Comparison of ENCODE assay signal across 20 cellular contexts in the genomic region with DNA sequence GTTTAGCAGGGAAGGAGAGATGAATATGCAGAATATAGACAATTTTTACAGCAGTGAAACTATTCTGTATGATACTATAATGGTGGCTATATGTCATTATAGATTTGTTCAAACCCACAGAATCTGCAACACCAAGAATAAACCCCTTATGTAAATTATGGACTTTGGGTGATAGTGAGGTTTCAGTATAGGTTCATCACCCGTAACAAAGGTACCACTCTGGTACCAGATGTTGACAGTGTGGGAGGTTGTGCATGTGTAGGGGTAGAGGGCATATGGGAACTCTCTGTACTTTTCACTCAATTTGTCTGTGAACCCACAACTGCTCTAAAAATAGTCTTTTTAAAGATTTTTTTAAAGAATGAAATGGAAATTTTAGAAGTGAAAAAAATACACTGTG. TPM values are rescaled to one million over a fixed set of nuclear protein-coding genes. Genes with fewer than 3 reads are reported as not detected.
DNase-seq lines count a peak whose midpoint lies in the region; ATAC-seq and TF ChIP-seq lines count a peak whose summit lies in the region.
"Had no signal": no experiment of that assay in that cellular context is flagged by ENCODE, and none has a peak within 500 bp of the region (broad histone marks: within the 10 kb centered on the region; RNA-seq: fewer than 3 reads in every experiment).

No MANE protein-coding gene starts in this region.

- H3K27ac Mint-ChIP-seq in WTC11 = peak overlapping the region; percentile 95; the same call in 1 of the 2 replicates
- H3K27ac Mint-ChIP-seq: T-helper 17 cell had no signal

- H3K4me1 Mint-ChIP-seq in WTC11 = peaks cover 72% of the 10 kb centered on the region

- ATAC-seq in GM18520 (IDR thresholded peaks at IDR 0.05; ENCODE audit: unreplicated experiment) (peak; percentile 75), HG02623 (IDR thresholded peaks at IDR 0.05; ENCODE audit: unreplicated experiment) (peak; percentile 54), WTC11 (no peak)
- ATAC-seq: A549, T-helper 17 cell had no signal

- TF ChIP-seq CTCF in GM12865 (IDR thresholded peaks at IDR 0.05; ENCODE audit: insufficient read depth, low read depth, low read length, missing control alignments) (no peak), WTC11 (IDR thresholded peaks at IDR 0.05) (no peak)

- H3K9me3 Mint-ChIP-seq in WTC11 = peaks cover 31% of the 10 kb centered on the region

- CTCF ChIA-PET in WTC11 (lab: Charles Lee) = no interaction called here

- no peak overlapping the region for H3K4me3 ChIP-seq in GM12865 (ENCODE audit: low read depth, low read length)
- H3K4me3 ChIP-seq: A549 had no signal

- H3K27me3 Mint-ChIP-seq in WTC11 (ENCODE audit: low read depth) = no peaks in the 10 kb centered on the region
- H3K27me3 Mint-ChIP-seq: T-helper 17 cell had no signal

- no peak overlapping the region for H3K27ac ChIP-seq in caudate nucleus (ENCODE audit: low read depth, low read length)
- H3K27ac ChIP-seq: A549 had no signal

- H3K4me3 Mint-ChIP-seq in WTC11 = peak overlapping the region; percentile 26
- H3K4me3 Mint-ChIP-seq: T-helper 17 cell had no signal

- DNase-seq in GM12865 (ENCODE audit: low read depth) (peak; percentile 39), WTC11 (ENCODE audit: low spot score) (no peak), occipital lobe (lab: John Stamatoyannopoulos, UW) (no peak), NCI-H82 treated with DMSO at 0.1 percent for 48 hours (lab: John Stamatoyannopoulos, UW; ENCODE audit: unreplicated experiment) (no peak), caudate nucleus (lab: John Stamatoyannopoulos, UW) (no peak)
- DNase-seq in stimulated activated CD4-positive, alpha-beta T cell treated with anti-CD3 and anti-CD28 coated beads, Interleukin-1b, Interleukin-23, amount 100 ng/mL, for 48 hours = no peak
- DNase-seq: C1 segment of cervical spinal cord, DND-41, HCEC 1CT, IMR-90, Kasumi-1, NCI-H1105, NCI-H1694 treated with DMSO at 0.1 percent for 48 hours, NCI-H345, NCI-H526, SHP77 treated with DMSO at 0.1 percent for 48 hours, T-helper 17 cell had no signal

- POLR2A ChIA-PET in WTC11 (lab: Charles Lee) = no interaction called here

- H3K36me3 Mint-ChIP-seq in WTC11 = peaks cover 50% of the 10 kb centered on the region

TF ChIP-seq in WTC11, 78 proteins besides CTCF, POLR2A, EP300 and RAD21:
- TF ChIP-seq ATF1 (CRISPR knock-in tag; IDR thresholded peaks at IDR 0.05) = no peak
- TF ChIP-seq, protein P1, sequence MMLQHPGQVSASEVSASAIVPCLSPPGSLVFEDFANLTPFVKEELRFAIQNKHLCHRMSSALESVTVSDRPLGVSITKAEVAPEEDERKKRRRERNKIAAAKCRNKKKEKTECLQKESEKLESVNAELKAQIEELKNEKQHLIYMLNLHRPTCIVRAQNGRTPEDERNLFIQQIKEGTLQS (CRISPR knock-in tag; conservative IDR thresholded peaks at IDR 0.05) = no peak
- TF ChIP-seq HMGA2 (CRISPR knock-in tag; IDR thresholded peaks at IDR 0.05) = no peak
- TF ChIP-seq, protein P2, sequence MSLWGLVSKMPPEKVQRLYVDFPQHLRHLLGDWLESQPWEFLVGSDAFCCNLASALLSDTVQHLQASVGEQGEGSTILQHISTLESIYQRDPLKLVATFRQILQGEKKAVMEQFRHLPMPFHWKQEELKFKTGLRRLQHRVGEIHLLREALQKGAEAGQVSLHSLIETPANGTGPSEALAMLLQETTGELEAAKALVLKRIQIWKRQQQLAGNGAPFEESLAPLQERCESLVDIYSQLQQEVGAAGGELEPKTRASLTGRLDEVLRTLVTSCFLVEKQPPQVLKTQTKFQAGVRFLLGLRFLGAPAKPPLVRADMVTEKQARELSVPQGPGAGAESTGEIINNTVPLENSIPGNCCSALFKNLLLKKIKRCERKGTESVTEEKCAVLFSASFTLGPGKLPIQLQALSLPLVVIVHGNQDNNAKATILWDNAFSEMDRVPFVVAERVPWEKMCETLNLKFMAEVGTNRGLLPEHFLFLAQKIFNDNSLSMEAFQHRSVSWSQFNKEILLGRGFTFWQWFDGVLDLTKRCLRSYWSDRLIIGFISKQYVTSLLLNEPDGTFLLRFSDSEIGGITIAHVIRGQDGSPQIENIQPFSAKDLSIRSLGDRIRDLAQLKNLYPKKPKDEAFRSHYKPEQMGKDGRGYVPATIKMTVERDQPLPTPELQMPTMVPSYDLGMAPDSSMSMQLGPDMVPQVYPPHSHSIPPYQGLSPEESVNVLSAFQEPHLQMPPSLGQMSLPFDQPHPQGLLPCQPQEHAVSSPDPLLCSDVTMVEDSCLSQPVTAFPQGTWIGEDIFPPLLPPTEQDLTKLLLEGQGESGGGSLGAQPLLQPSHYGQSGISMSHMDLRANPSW (CRISPR knock-in tag; conservative IDR thresholded peaks at IDR 0.05; ENCODE audit: low read depth) = no peak
TF ChIP-seq in WTC11: peak in this region for 0.

RNA-seq across cellular contexts. Expression of gene PRDX6, which starts 29.9 kb away (rescaled TPM):
- total RNA-seq in WTC11 (2021) = 512 to 538 TPM (median 516 TPM) in 3 replicates
- total RNA-seq in occipital lobe = 38.4 TPM

Comparison
In these comparisons a context has a peak if more than half of its experiments do, and no peak if none do; other contexts are left out.
1. RNA of gene PRDX6, which starts 29.9 kb away (total RNA-seq): 512 to 538 TPM in WTC11; 38.4 TPM in occipital lobe (single experiment); every median in the first group is over 10 times any median in the second.